In genomic region chr3:136819784-136820640, GRCh38 we compare ENCODE assay signal across 8 cellular contexts. TPM values are rescaled to one million over a fixed set of nuclear protein-coding genes. Genes with fewer than 3 reads are reported as not detected.
DNase-seq lines count a peak whose midpoint lies in the region; ATAC-seq and TF ChIP-seq lines count a peak whose summit lies in the region.

No MANE protein-coding gene starts in this region.

- H3K27me3 Mint-ChIP-seq in Caco-2 (ENCODE audit: insufficient read depth, unreplicated experiment) (no peaks in the 10 kb centered on the region), IgD-negative memory B cell (peaks cover 52% of the 10 kb centered on the region)

- intact Hi-C loops in Caco-2 (cut with micrococcal nuclease; ENCODE audit: unreplicated experiment) (loop anchor here (5.0 kb wide), 1 partner anchor 38 kb away; no protein-coding TSS in a partner anchor), body of pancreas (cut with DNase I) (no loop called here)

- no TSS peak for BruUV-seq in Caco-2 (replicated peaks; lab: Mats Ljungman, UMichigan)

- H3K27ac Mint-ChIP-seq in Caco-2 (ENCODE audit: unreplicated experiment) (peak overlapping the region; percentile 70), IgD-negative memory B cell (no peak overlapping the region)

- 0 out of 2 replicates have a peak, but pooled peaks cover 4% of the 10 kb centered on the region for H3K4me1 ChIP-seq in Caco-2
- peaks cover 15% of the 10 kb centered on the region for H3K4me1 ChIP-seq in body of pancreas
- H3K4me1 ChIP-seq in iPS DF 6.9 (ENCODE audit: control insufficient read depth, insufficient read depth, low read length): 0 out of 2 replicates have a peak, but pooled peaks cover 1% of the 10 kb centered on the region

- WGBS in body of pancreas, 2 donors: 6 to 15% methylated on average over 16 to 49 of the region's 49 CpGs
- no CpG with 5 or more reads among the region's 49 CpGs for WGBS in iPS DF 6.9 (ENCODE audit: insufficient coverage, insufficient read length)

- H3K4me3 ChIP-seq in Caco-2 (ENCODE audit: low read depth, low read length) (peak overlapping the region; percentile 59), body of pancreas (peak overlapping the region; percentile 13 to 14), iPS DF 6.9 (ENCODE audit: low read length) (peak overlapping the region; percentile 76; the same call in 1 of the 2 replicates), retinal pigment epithelial cell (ENCODE audit: low read length) (peak overlapping the region; percentile 86)

- H3K9me3 Mint-ChIP-seq in Caco-2 (ENCODE audit: unreplicated experiment) (peaks cover 10% of the 10 kb centered on the region), IgD-negative memory B cell (peaks cover 3 to 13% (median 8%) of the 10 kb centered on the region in 3 donors)

- no peak for TF ChIP-seq POLR2A in body of pancreas (IDR thresholded peaks at IDR 0.05)

- ATAC-seq in body of pancreas: peak; percentile 59

- H3K36me3 ChIP-seq in Caco-2 (ENCODE audit: control insufficient read depth, insufficient read depth, low read length) (no peaks in the 10 kb centered on the region), body of pancreas (replicated peaks in 1 of 2; ENCODE audit: insufficient read depth in 1 of 2, low read depth in 2 of 2) (no peaks in the 10 kb centered on the region), iPS DF 6.9 (ENCODE audit: control insufficient read depth, insufficient read depth, low read length) (no peaks in the 10 kb centered on the region)

- CTCF ChIA-PET in Caco-2 (lab: Charles Lee): interaction anchor here (0.9 kb wide), 1 partner anchor 194 kb away, joined by 3 read pairs; no protein-coding TSS in a partner anchor

- H3K27ac ChIP-seq in body of pancreas: peak overlapping the region; percentile 33 to 78 (median 69)
- H3K27ac ChIP-seq in iPS DF 6.9 (ENCODE audit: low read length): no peak overlapping the region

- no peaks in the 10 kb centered on the region for H3K4me1 Mint-ChIP-seq in Caco-2 (ENCODE audit: low read depth, unreplicated experiment)
- H3K4me1 Mint-ChIP-seq in IgD-negative memory B cell: peaks cover 8 to 15% (median 11%) of the 10 kb centered on the region in 3 donors

- peak; percentile 62 to 63 for DNase-seq in Caco-2
- DNase-seq in SW480 (ENCODE audit: low spot score): peak; percentile 68
- DNase-seq in body of pancreas: peak; percentile 53 to 67 (median 59)
- DNase-seq in iPS DF 6.9 (ENCODE audit: low read depth, low spot score): no peak
- no peak for DNase-seq in retinal pigment epithelial cell (ENCODE audit: low read depth)
- DNase-seq in NCI-H1694 (lab: John Stamatoyannopoulos, UW): no peak
- DNase-seq in epidermal melanocyte (ENCODE audit: insufficient read length, low spot score): no peak

- POLR2A ChIA-PET in Caco-2 (lab: Charles Lee): interaction anchor here (0.6 kb wide), 1 partner anchor 43 kb away, joined by 4 read pairs; no protein-coding TSS in a partner anchor

- H3K9me3 ChIP-seq in Caco-2 (no peaks in the 10 kb centered on the region; the same call in 1 of the 2 replicates), body of pancreas (peaks cover 0 to 4% (median 0%) of the 10 kb centered on the region in 3 donors), iPS DF 6.9 (ENCODE audit: control insufficient read depth, insufficient read depth, low read length) (no peaks in the 10 kb centered on the region)

- no peak for TF ChIP-seq CTCF in Caco-2 (IDR thresholded peaks at IDR 0.05; ENCODE audit: insufficient read depth in 1 of 2, low read depth in 1 of 2, low read length in 1 of 2, severe bottlenecking in 1 of 2, unreplicated experiment in 1 of 2)
- no peak for TF ChIP-seq CTCF in body of pancreas (IDR thresholded peaks at IDR 0.05)
- no peak for TF ChIP-seq CTCF in retinal pigment epithelial cell (conservative IDR thresholded peaks at IDR 0.05; ENCODE audit: low read depth, low read length)

- H3K36me3 Mint-ChIP-seq in Caco-2 (ENCODE audit: insufficient read depth, unreplicated experiment): peaks cover 4% of the 10 kb centered on the region
- H3K36me3 Mint-ChIP-seq in IgD-negative memory B cell: peaks cover 3% of the 10 kb centered on the region

- H3K27me3 ChIP-seq in Caco-2 (replicated peaks; ENCODE audit: control insufficient read depth, insufficient read depth, low read length) (no peaks in the 10 kb centered on the region), body of pancreas (no peaks in the 10 kb centered on the region), iPS DF 6.9 (ENCODE audit: control insufficient read depth, insufficient read depth, low read length) (no peaks in the 10 kb centered on the region)

- H3K4me3 Mint-ChIP-seq in Caco-2 (ENCODE audit: unreplicated experiment): peak overlapping the region; percentile 93
- H3K4me3 Mint-ChIP-seq in IgD-negative memory B cell: peak overlapping the region; percentile 82 to 93 (median 89)

RNA-seq across cellular contexts. Expression of gene SLC35G2, which starts 1.1 kb away (rescaled TPM):
- total RNA-seq in Caco-2 (2022) (3.8 and 4.2 TPM in 2 replicates), body of pancreas (1 to 10 TPM; 7.3 to 7.8 TPM)
- polyA plus RNA-seq in IgD-negative memory B cell: 0.31 TPM

RNA-seq across cellular contexts. Expression of gene NCK1, which starts 42.0 kb away (rescaled TPM):
- total RNA-seq in Caco-2 (2022) (37.3 and 41.2 TPM in 2 replicates), body of pancreas (10 to 100 TPM; 19.4 to 20.0 TPM)
- 31.9 TPM for polyA plus RNA-seq in IgD-negative memory B cell

Comparison
In these comparisons a context has a peak if more than half of its experiments do, and no peak if none do; other contexts are left out.
1. DNase-seq: peak in Caco-2 (2 of 2), SW480 (single experiment) and body of pancreas (4 of 4); none in iPS DF 6.9 (single experiment), retinal pigment epithelial cell (single experiment), NCI-H1694 (single experiment) and epidermal melanocyte (single experiment).
2. H3K4me3 ChIP-seq: peak in every context shown above with its lines; median percentile 86 in retinal pigment epithelial cell; 76 in iPS DF 6.9; 59 in Caco-2; 14 in body of pancreas.